Comparison of ENCODE assay signal across 12 cellular contexts in the genomic region with DNA sequence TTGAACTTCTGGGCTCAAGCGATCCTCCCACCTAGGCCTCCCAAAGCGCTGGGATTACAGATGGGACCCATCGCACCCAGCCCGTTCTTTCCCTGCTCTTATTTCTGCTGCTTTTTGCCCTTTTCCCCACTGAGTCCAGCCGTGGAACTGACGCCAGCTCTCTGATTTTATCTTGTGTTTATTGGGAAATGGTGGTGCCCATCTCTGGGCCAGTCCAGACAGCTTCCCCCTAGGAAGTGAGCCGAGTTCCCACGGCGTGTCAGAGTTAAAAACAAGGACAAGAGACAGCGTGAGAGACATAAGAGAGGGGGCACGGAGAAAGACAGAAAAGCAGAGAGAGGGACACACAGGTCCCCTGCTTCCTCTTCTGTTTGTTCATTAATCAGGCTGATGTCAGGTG. TPM values are rescaled to one million over a fixed set of nuclear protein-coding genes. Genes with fewer than 3 reads are reported as not detected.
DNase-seq lines count a peak whose midpoint lies in the region; ATAC-seq and TF ChIP-seq lines count a peak whose summit lies in the region.
"Not testable (repeated sequence)": the region's sequence is repeated elsewhere in the genome, so short reads cannot be mapped to it uniquely, and the experiment has no call there.
"Had no signal": no experiment of that assay in that cellular context is flagged by ENCODE, and none has a peak within 500 bp of the region (broad histone marks: within the 10 kb centered on the region; RNA-seq: fewer than 3 reads in every experiment).

No MANE protein-coding gene starts in this region.

- DNase-seq in RWPE2 (ENCODE audit: low spot score); mammary epithelial cell: not testable (repeated sequence)
- DNase-seq in dermis microvascular lymphatic vessel endothelial cell (ENCODE audit: low read depth in 2 of 2), result peak; percentile 2 to 33
- DNase-seq in ureter (ENCODE audit: low spot score), result peak; percentile 57

- not testable (repeated sequence) for TF ChIP-seq CTCF in RWPE2 (IDR thresholded peaks at IDR 0.05; ENCODE audit: poor library complexity, severe bottlenecking); mammary epithelial cell (conservative IDR thresholded peaks at IDR 0.05 in 1 of 2, IDR thresholded peaks at IDR 0.05 in 1 of 2; ENCODE audit: extremely low read depth in 1 of 2, insufficient read depth in 1 of 2, low read depth in 1 of 2, low read length in 2 of 2)

- not testable (repeated sequence) for H3K79me2 ChIP-seq in mammary epithelial cell (ENCODE audit: insufficient read depth, low read length)

- BruUV-seq in mammary epithelial cell (replicated peaks; lab: Mats Ljungman, UMichigan), result not testable (repeated sequence)

- 31% methylated on average over 8 of the region's 11 CpGs for WGBS in mammary epithelial cell (ENCODE audit: low coverage, missing lambda C conversion rate)

- CTCF ChIA-PET in mammary epithelial cell (lab: Charles Lee; ENCODE audit: low non-redundant PET), result not testable (repeated sequence)

- ATAC-seq in RWPE2 (ENCODE audit: low read depth) (peak; percentile 69), SK-N-SH treated with all-trans-retinoic acid at 6 μM for 48 hours (peak; percentile 4; the same call in 1 of the 3 replicates)

- H3K4me1 ChIP-seq in RWPE2 (ENCODE audit: insufficient read depth, poor library complexity, severe bottlenecking); mammary epithelial cell (ENCODE audit: insufficient read depth, low read length): not testable (repeated sequence)

- H3K4me3 ChIP-seq in RWPE2 (ENCODE audit: severe bottlenecking); mammary epithelial cell (replicated peaks in 1 of 3; ENCODE audit: insufficient read depth in 1 of 3, low read depth in 2 of 3, low read length in 3 of 3): not testable (repeated sequence)

- in situ Hi-C loops in mammary epithelial cell (cut with MboI; ENCODE audit: low sequenced_read_pairs in 2 of 2), result not testable (repeated sequence)

- dilution Hi-C loops in mammary epithelial cell (cut with HindIII; ENCODE audit: low sequenced_read_pairs), result not testable (repeated sequence)

- peak overlapping the region; percentile 4 for H3K4me2 ChIP-seq in mammary epithelial cell (ENCODE audit: insufficient read depth, low read depth, low read length)

- not testable (repeated sequence) for H3K9ac ChIP-seq in mammary epithelial cell (ENCODE audit: insufficient read depth, low read length)

- not testable (repeated sequence) for H2AFZ ChIP-seq in mammary epithelial cell (ENCODE audit: low read depth, low read length)

- H3K27me3 ChIP-seq in RWPE2 (ENCODE audit: insufficient read depth, poor library complexity, severe bottlenecking); mammary epithelial cell (ENCODE audit: insufficient read depth, low read length): not testable (repeated sequence)

- H3K9me3 ChIP-seq in RWPE2 (ENCODE audit: severe bottlenecking); mammary epithelial cell (replicated peaks; ENCODE audit: insufficient read depth, low read length): not testable (repeated sequence)

- H3K36me3 ChIP-seq in RWPE2 (ENCODE audit: low read depth); mammary epithelial cell (ENCODE audit: insufficient read depth, low read length): not testable (repeated sequence)

- H3K27ac ChIP-seq in RWPE2 (ENCODE audit: poor library complexity, severe bottlenecking); mammary epithelial cell (ENCODE audit: insufficient read depth, low read depth, low read length): not testable (repeated sequence)

- H4K20me1 ChIP-seq in mammary epithelial cell (ENCODE audit: insufficient read depth, low read length), result not testable (repeated sequence)

- intact Hi-C loops in mammary epithelial cell (cut with micrococcal nuclease), result not testable (repeated sequence)

RNA-seq across cellular contexts. Expression of gene SPDYE1, which starts 19.6 kb away (rescaled TPM):
- total RNA-seq in mammary epithelial cell (under 1 TPM in 1 of 2 donors, not detected in 1; under 0.01 TPM), dermis microvascular lymphatic vessel endothelial cell (not detected in 2 replicates), ureter (not detected)
- not detected for polyA plus RNA-seq in mammary epithelial cell
- polyA minus RNA-seq in mammary epithelial cell, result not detected
- total RNA-seq: A673; CD4-positive, CD25-positive, alpha-beta regulatory T cell; CD8-positive, alpha-beta memory T cell; Daoy; G401 had no signal
- polyA plus RNA-seq: AG04450, CD14-positive monocyte had no signal

RNA-seq across cellular contexts. Expression of gene UBE2D4, which starts 51.9 kb away (rescaled TPM):
- total RNA-seq in mammary epithelial cell, result 1 to 10 TPM; 3.9 to 7.7 TPM
- polyA plus RNA-seq in mammary epithelial cell, result 8.7 TPM
- 8.8 TPM for polyA minus RNA-seq in mammary epithelial cell
- 3.9 and 6.1 TPM in 2 replicates for total RNA-seq in dermis microvascular lymphatic vessel endothelial cell
- 27.4 TPM for total RNA-seq in ureter
